15 cellular contexts compared by ENCODE assay signal in genomic region chr20:33131949-33132822, GRCh38. TPM values are rescaled to one million over a fixed set of nuclear protein-coding genes. Genes with fewer than 3 reads are reported as not detected.
"Had no signal": no experiment of that assay in that cellular context is flagged by ENCODE, and none has a peak within 500 bp of the region (broad histone marks: within the 10 kb centered on the region; RNA-seq: fewer than 3 reads in every experiment).

No MANE protein-coding gene starts in this region.

- H3K4me3 Mint-ChIP-seq: activated CD4-positive, alpha-beta memory T cell treated with anti-CD3 and anti-CD28 coated beads for 36 hours; activated T-cell treated with anti-CD3 and anti-CD28 coated beads, Interleukin-2, amount 50 U/mL, for 72 hours had no signal

- H3K27me3 ChIP-seq: ascending aorta, foreskin keratinocyte, transverse colon had no signal

- H3K27ac Mint-ChIP-seq: activated CD4-positive, alpha-beta memory T cell treated with anti-CD3 and anti-CD28 coated beads for 36 hours; activated T-cell treated with anti-CD3 and anti-CD28 coated beads, Interleukin-2, amount 50 U/mL, for 72 hours had no signal

- ATAC-seq: activated T-cell treated with anti-CD3 and anti-CD28 coated beads, Interleukin-2, amount 50 U/mL, for 72 hours; foreskin keratinocyte; left ventricle myocardium superior had no signal

- H3K36me3 ChIP-seq: ascending aorta, esophagus muscularis mucosa, transverse colon had no signal

- H3K4me3 ChIP-seq: ascending aorta, esophagus muscularis mucosa, skin epidermis, transverse colon had no signal

- H3K4me1 ChIP-seq: ascending aorta, esophagus muscularis mucosa, foreskin keratinocyte, parathyroid adenoma, transverse colon had no signal

- H2AFZ ChIP-seq: parathyroid adenoma had no signal

- DNase-seq: activated CD4-positive, alpha-beta memory T cell treated with anti-CD3 and anti-CD28 coated beads for 36 hours; activated CD4-positive, alpha-beta T cell treated with anti-CD3 and anti-CD28 coated beads for 1 hour; activated T-cell treated with anti-CD3 and anti-CD28 coated beads, Interleukin-2, amount 50 U/mL, for 72 hours; foreskin keratinocyte; head of caudate nucleus; kidney; left ventricle myocardium superior; stimulated activated CD4-positive, alpha-beta T cell treated with anti-CD3 and anti-CD28 coated beads, Interleukin-4, amount 100 ng/mL, for 4 hours; transverse colon had no signal

- H3K36me3 Mint-ChIP-seq: activated CD4-positive, alpha-beta memory T cell treated with anti-CD3 and anti-CD28 coated beads for 36 hours had no signal

- H3K79me2 ChIP-seq: parathyroid adenoma had no signal

- H3K9ac ChIP-seq: parathyroid adenoma had no signal

- H3K9me3 ChIP-seq: ascending aorta, esophagus muscularis mucosa, transverse colon had no signal

- H3K9me3 Mint-ChIP-seq: activated CD4-positive, alpha-beta memory T cell treated with anti-CD3 and anti-CD28 coated beads for 36 hours; activated T-cell treated with anti-CD3 and anti-CD28 coated beads, Interleukin-2, amount 50 U/mL, for 72 hours had no signal

- H3K27ac ChIP-seq: ascending aorta, esophagus muscularis mucosa, foreskin keratinocyte, parathyroid adenoma, transverse colon had no signal

RNA-seq across cellular contexts. Expression of gene BPIFA2, which starts 35.8 kb away (rescaled TPM):
- total RNA-seq: activated CD4-positive, alpha-beta memory T cell treated with anti-CD3 and anti-CD28 coated beads for 36 hours; activated T-cell treated with anti-CD3 and anti-CD28 coated beads, Interleukin-2, amount 50 U/mL, for 72 hours; ascending aorta; foreskin keratinocyte; kidney; left ventricle myocardium superior; mesenteric fat pad; transverse colon had no signal
- polyA plus RNA-seq: foreskin keratinocyte, neural cell had no signal

RNA-seq across cellular contexts. Expression of gene BPIFB4, which starts 52.7 kb away (rescaled TPM):
- total RNA-seq: activated CD4-positive, alpha-beta memory T cell treated with anti-CD3 and anti-CD28 coated beads for 36 hours; activated T-cell treated with anti-CD3 and anti-CD28 coated beads, Interleukin-2, amount 50 U/mL, for 72 hours; ascending aorta; esophagus muscularis mucosa; foreskin keratinocyte; kidney; left ventricle myocardium superior; mesenteric fat pad; transverse colon had no signal
- polyA plus RNA-seq: foreskin keratinocyte, neural cell had no signal
